ENCODE assay signal across 31 cellular contexts in genomic region chr4:20672262-20672661, GRCh38.
"Had no signal": no experiment of that assay in that cellular context is flagged by ENCODE, and none has a peak within 500 bp of the region (broad histone marks: within the 10 kb centered on the region; RNA-seq: fewer than 3 reads in every experiment).

No MANE protein-coding gene starts in this region.

- H2AFZ ChIP-seq: hepatocyte, parathyroid adenoma had no signal

- DNase-seq: heart right ventricle; immature natural killer cell; kidney; left colon; left ventricle myocardium inferior; midbrain; mucosa of descending colon; naive thymus-derived CD4-positive, alpha-beta T cell; occipital lobe; psoas muscle; right lobe of liver; stimulated activated CD4-positive, alpha-beta T cell treated with anti-CD3 and anti-CD28 coated beads, Interleukin-1b, Interleukin-23, amount 100 ng/mL, for 48 hours; stimulated activated CD4-positive, alpha-beta T cell treated with anti-CD3 and anti-CD28 coated beads, Interleukin-2, amount 100 ng/mL, for 48 hours; stimulated activated CD4-positive, alpha-beta T cell treated with anti-CD3 and anti-CD28 coated beads, Interleukin-4, amount 100 ng/mL, for 4 hours; stimulated activated CD8-positive, alpha-beta memory T cell treated with anti-CD3 and anti-CD28 coated beads, Interleukin-4, amount 100 ng/mL, for 48 hours; stimulated activated naive CD8-positive, alpha-beta T cell treated with anti-CD3 and anti-CD28 coated beads, Interleukin-15, Interleukin-2, amounts not matched to agents 100 U/mL and 50 U/mL, for 24 hours; tibial artery; trophoblast cell; upper lobe of right lung had no signal

- H3K27ac Mint-ChIP-seq: immature natural killer cell; naive thymus-derived CD4-positive, alpha-beta T cell; natural killer cell treated with Interleukin-12 subunit alpha and Interleukin-12 subunit beta and Interleukin-15 and Interleukin-18, amount 100 ng/mL, for 72 hours; stimulated activated memory B cell treated with anti-CD40 and anti-IgM and Interleukin-4, amounts not matched to agents 10 μg/mL and 1 μg/mL and 100 μg/mL, for 72 hours had no signal

- ATAC-seq: heart right ventricle; left colon; mucosa of descending colon; naive thymus-derived CD4-positive, alpha-beta T cell; natural killer cell treated with Interleukin-12 subunit alpha and Interleukin-12 subunit beta and Interleukin-15 and Interleukin-18, amount 100 ng/mL, for 72 hours; psoas muscle; right lobe of liver; stimulated activated memory B cell treated with anti-CD40 and anti-IgM and Interleukin-4, amounts not matched to agents 10 μg/mL and 1 μg/mL and 100 μg/mL, for 72 hours; stimulated activated naive CD8-positive, alpha-beta T cell treated with anti-CD3 and anti-CD28 coated beads, Interleukin-15, Interleukin-2, amounts not matched to agents 100 U/mL and 50 U/mL, for 24 hours; upper lobe of right lung had no signal

- H3K27me3 ChIP-seq: hepatocyte, right atrium auricular region, right lobe of liver, suprapubic skin, upper lobe of right lung had no signal

- H3K9ac ChIP-seq: parathyroid adenoma had no signal

- H3K4me3 ChIP-seq: heart right ventricle, hepatocyte, left ventricle myocardium inferior, lung, mucosa of descending colon, psoas muscle, right atrium auricular region, right lobe of liver, smooth muscle cell, suprapubic skin, thoracic aorta, tibial artery, upper lobe of right lung had no signal

- H3K4me1 ChIP-seq: heart right ventricle, left ventricle myocardium inferior, parathyroid adenoma, psoas muscle, right atrium auricular region, right lobe of liver, suprapubic skin, tibial artery, upper lobe of right lung had no signal

- H3K9me3 ChIP-seq: heart right ventricle, left ventricle myocardium inferior, mucosa of descending colon, neutrophil, psoas muscle, right atrium auricular region, right lobe of liver, suprapubic skin, thoracic aorta, tibial artery, upper lobe of right lung had no signal

- H3K4me3 Mint-ChIP-seq: immature natural killer cell; naive thymus-derived CD4-positive, alpha-beta T cell; natural killer cell treated with Interleukin-12 subunit alpha and Interleukin-12 subunit beta and Interleukin-15 and Interleukin-18, amount 100 ng/mL, for 72 hours; stimulated activated memory B cell treated with anti-CD40 and anti-IgM and Interleukin-4, amounts not matched to agents 10 μg/mL and 1 μg/mL and 100 μg/mL, for 72 hours had no signal

- FAIRE-seq: islet of Langerhans, kidney, urothelium cell line had no signal

- H3K9me3 Mint-ChIP-seq: natural killer cell treated with Interleukin-12 subunit alpha and Interleukin-12 subunit beta and Interleukin-15 and Interleukin-18, amount 100 ng/mL, for 72 hours; stimulated activated memory B cell treated with anti-CD40 and anti-IgM and Interleukin-4, amounts not matched to agents 10 μg/mL and 1 μg/mL and 100 μg/mL, for 72 hours had no signal

- H3K4me2 ChIP-seq: hepatocyte, smooth muscle cell had no signal

- H3K36me3 ChIP-seq: heart right ventricle, left ventricle myocardium inferior, neutrophil, right atrium auricular region, right lobe of liver, suprapubic skin, thoracic aorta, tibial artery, upper lobe of right lung had no signal

- H3K27ac ChIP-seq: heart right ventricle, hepatocyte, left ventricle myocardium inferior, neutrophil, parathyroid adenoma, psoas muscle, right atrium auricular region, right lobe of liver, suprapubic skin, thoracic aorta, tibial artery, upper lobe of right lung had no signal

- H3K79me2 ChIP-seq: hepatocyte, parathyroid adenoma had no signal

- H3K4me1 Mint-ChIP-seq: immature natural killer cell; naive thymus-derived CD4-positive, alpha-beta T cell; stimulated activated memory B cell treated with anti-CD40 and anti-IgM and Interleukin-4, amounts not matched to agents 10 μg/mL and 1 μg/mL and 100 μg/mL, for 72 hours had no signal
